Comparison of ENCODE assay signal across 1 cellular context in the genomic region with DNA sequence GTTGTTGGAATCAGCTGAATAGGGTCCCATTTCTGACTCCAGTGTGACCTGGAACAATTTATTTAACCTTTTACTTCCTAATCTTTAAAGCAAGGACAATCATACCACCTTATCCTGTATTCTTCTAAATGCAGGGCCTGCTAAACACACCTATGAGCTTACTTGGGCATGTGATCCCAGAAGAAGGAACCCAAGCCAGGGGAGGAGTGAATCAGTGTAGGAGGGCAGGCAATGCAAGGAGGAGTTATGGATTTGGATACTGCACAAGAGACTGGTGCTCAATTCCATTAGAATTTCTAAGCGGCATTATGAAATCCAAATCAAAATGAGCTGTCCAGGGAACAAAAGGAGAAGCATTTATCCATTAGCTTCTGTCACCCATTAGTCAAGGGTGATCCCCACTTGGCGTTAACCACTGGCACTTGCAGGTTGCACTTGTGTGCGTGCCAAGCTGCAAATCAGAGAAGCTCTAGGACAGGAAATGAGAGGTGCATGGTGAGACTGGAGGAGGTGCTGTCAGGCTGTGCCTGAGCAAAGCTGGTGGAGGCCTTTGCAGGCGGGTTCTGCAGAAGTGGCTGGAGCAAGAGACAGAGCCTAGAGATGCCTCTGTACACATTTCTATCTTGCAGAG.
TF ChIP-seq lines count a peak whose summit lies in the region.

No MANE protein-coding gene starts in this region.

TF ChIP-seq in WTC11, 78 proteins besides CTCF, POLR2A, EP300 and RAD21 (continued from another document):
- TF ChIP-seq, protein P1, sequence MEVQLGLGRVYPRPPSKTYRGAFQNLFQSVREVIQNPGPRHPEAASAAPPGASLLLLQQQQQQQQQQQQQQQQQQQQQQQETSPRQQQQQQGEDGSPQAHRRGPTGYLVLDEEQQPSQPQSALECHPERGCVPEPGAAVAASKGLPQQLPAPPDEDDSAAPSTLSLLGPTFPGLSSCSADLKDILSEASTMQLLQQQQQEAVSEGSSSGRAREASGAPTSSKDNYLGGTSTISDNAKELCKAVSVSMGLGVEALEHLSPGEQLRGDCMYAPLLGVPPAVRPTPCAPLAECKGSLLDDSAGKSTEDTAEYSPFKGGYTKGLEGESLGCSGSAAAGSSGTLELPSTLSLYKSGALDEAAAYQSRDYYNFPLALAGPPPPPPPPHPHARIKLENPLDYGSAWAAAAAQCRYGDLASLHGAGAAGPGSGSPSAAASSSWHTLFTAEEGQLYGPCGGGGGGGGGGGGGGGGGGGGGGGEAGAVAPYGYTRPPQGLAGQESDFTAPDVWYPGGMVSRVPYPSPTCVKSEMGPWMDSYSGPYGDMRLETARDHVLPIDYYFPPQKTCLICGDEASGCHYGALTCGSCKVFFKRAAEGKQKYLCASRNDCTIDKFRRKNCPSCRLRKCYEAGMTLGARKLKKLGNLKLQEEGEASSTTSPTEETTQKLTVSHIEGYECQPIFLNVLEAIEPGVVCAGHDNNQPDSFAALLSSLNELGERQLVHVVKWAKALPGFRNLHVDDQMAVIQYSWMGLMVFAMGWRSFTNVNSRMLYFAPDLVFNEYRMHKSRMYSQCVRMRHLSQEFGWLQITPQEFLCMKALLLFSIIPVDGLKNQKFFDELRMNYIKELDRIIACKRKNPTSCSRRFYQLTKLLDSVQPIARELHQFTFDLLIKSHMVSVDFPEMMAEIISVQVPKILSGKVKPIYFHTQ (CRISPR knock-in tag; IDR thresholded peaks at IDR 0.05): no peak
- TF ChIP-seq IRF2 (CRISPR knock-in tag; IDR thresholded peaks at IDR 0.05; ENCODE audit: borderline replicate concordance, low read depth): no peak
